16 cellular contexts compared by ENCODE assay signal in genomic region chr5:73652391-73652790, GRCh38.
"Had no signal": no experiment of that assay in that cellular context is flagged by ENCODE, and none has a peak within 500 bp of the region (broad histone marks: within the 10 kb centered on the region; RNA-seq: fewer than 3 reads in every experiment).

No MANE protein-coding gene starts in this region.

- H3K9me3 Mint-ChIP-seq: activated naive CD4-positive, alpha-beta T cell treated with anti-CD3 and anti-CD28 coated beads, Interleukin-2, amount 10 ng/mL, durations not matched to agents 7 days and 5 days; activated T-helper 17 cell treated with anti-CD3 and anti-CD28 coated beads, Interleukin-2, amount 50 U/mL, for 72 hours; central memory CD8-positive, alpha-beta T cell; dendritic cell treated with granulocyte-macrophage colony-stimulating factor and Interleukin-4, amounts not matched to agents 40 ng/mL and 50 ng/mL, for 4 days; effector memory CD8-positive, alpha-beta T cell; stimulated activated naive CD8-positive, alpha-beta T cell treated with anti-CD3 and anti-CD28 coated beads, Interleukin-15, Interleukin-2, amounts not matched to agents 100 ng/mL and 50 ng/mL, for 24 hours had no signal

- DNase-seq: activated CD4-positive, alpha-beta T cell treated with anti-CD3 and anti-CD28 coated beads for 48 hours; activated CD8-positive, alpha-beta memory T cell treated with anti-CD3 and anti-CD28 coated beads for 24 hours; activated naive CD4-positive, alpha-beta T cell treated with anti-CD3 and anti-CD28 coated beads, Interleukin-2, amount 10 ng/mL, durations not matched to agents 7 days and 5 days; effector memory CD8-positive, alpha-beta T cell; foreskin fibroblast; heart left ventricle; left ventricle myocardium inferior; mesenchymal stem cell; stimulated activated CD4-positive, alpha-beta T cell treated with anti-CD3 and anti-CD28 coated beads, Interleukin-4, amount 100 ng/mL, for 1 hour had no signal

- H3K9me3 ChIP-seq: esophagus muscularis mucosa, heart left ventricle, left ventricle myocardium inferior, thoracic aorta, vagina had no signal

- H3K27ac ChIP-seq: esophagus muscularis mucosa, heart left ventricle, left ventricle myocardium inferior, thoracic aorta, vagina had no signal

- H3K4me3 Mint-ChIP-seq: activated naive CD4-positive, alpha-beta T cell treated with anti-CD3 and anti-CD28 coated beads, Interleukin-2, amount 10 ng/mL, durations not matched to agents 7 days and 5 days; activated T-helper 17 cell treated with anti-CD3 and anti-CD28 coated beads, Interleukin-2, amount 50 U/mL, for 72 hours; central memory CD8-positive, alpha-beta T cell; dendritic cell treated with granulocyte-macrophage colony-stimulating factor and Interleukin-4, amounts not matched to agents 40 ng/mL and 50 ng/mL, for 4 days; effector memory CD8-positive, alpha-beta T cell; stimulated activated naive CD8-positive, alpha-beta T cell treated with anti-CD3 and anti-CD28 coated beads, Interleukin-15, Interleukin-2, amounts not matched to agents 100 ng/mL and 50 ng/mL, for 24 hours had no signal

- H3K4me3 ChIP-seq: esophagus muscularis mucosa, heart left ventricle, left ventricle myocardium inferior, thoracic aorta, vagina had no signal

- H3K27me3 ChIP-seq: esophagus muscularis mucosa, heart left ventricle, vagina had no signal

- H3K4me1 Mint-ChIP-seq: activated naive CD4-positive, alpha-beta T cell treated with anti-CD3 and anti-CD28 coated beads, Interleukin-2, amount 10 ng/mL, durations not matched to agents 7 days and 5 days; activated T-helper 17 cell treated with anti-CD3 and anti-CD28 coated beads, Interleukin-2, amount 50 U/mL, for 72 hours; central memory CD8-positive, alpha-beta T cell had no signal

- ATAC-seq: activated T-helper 17 cell treated with anti-CD3 and anti-CD28 coated beads, Interleukin-2, amount 50 U/mL, for 72 hours; effector memory CD8-positive, alpha-beta T cell; heart left ventricle had no signal

- H3K36me3 Mint-ChIP-seq: activated naive CD4-positive, alpha-beta T cell treated with anti-CD3 and anti-CD28 coated beads, Interleukin-2, amount 10 ng/mL, durations not matched to agents 7 days and 5 days had no signal

- H3K36me3 ChIP-seq: esophagus muscularis mucosa, heart left ventricle, left ventricle myocardium inferior, thoracic aorta, vagina had no signal

- H3K4me1 ChIP-seq: left ventricle myocardium inferior had no signal

- H3K27me3 Mint-ChIP-seq: dendritic cell treated with granulocyte-macrophage colony-stimulating factor and Interleukin-4, amounts not matched to agents 40 ng/mL and 50 ng/mL, for 4 days had no signal

- H3K27ac Mint-ChIP-seq: activated naive CD4-positive, alpha-beta T cell treated with anti-CD3 and anti-CD28 coated beads, Interleukin-2, amount 10 ng/mL, durations not matched to agents 7 days and 5 days; activated T-helper 17 cell treated with anti-CD3 and anti-CD28 coated beads, Interleukin-2, amount 50 U/mL, for 72 hours; dendritic cell treated with granulocyte-macrophage colony-stimulating factor and Interleukin-4, amounts not matched to agents 40 ng/mL and 50 ng/mL, for 4 days; effector memory CD8-positive, alpha-beta T cell; stimulated activated naive CD8-positive, alpha-beta T cell treated with anti-CD3 and anti-CD28 coated beads, Interleukin-15, Interleukin-2, amounts not matched to agents 100 ng/mL and 50 ng/mL, for 24 hours had no signal
